ENCODE assay signal across 8 cellular contexts in genomic region chr2:118003396-118003824, GRCh38. TPM values are rescaled to one million over a fixed set of nuclear protein-coding genes. Genes with fewer than 3 reads are reported as not detected.
DNase-seq lines count a peak whose midpoint lies in the region; ATAC-seq and TF ChIP-seq lines count a peak whose summit lies in the region.

No MANE protein-coding gene starts in this region.

- intact Hi-C loops in posterior vena cava (cut with DNase I): loop anchor here in 1 of 2 donors (5.0 kb wide), 1 partner anchor 166 kb away; no protein-coding TSS in a partner anchor

- DNase-seq in GDM1 (lab: John Stamatoyannopoulos, UW) (peak; percentile 44), HPDE6-E6E7 (ENCODE audit: extremely low spot score) (peak; percentile 34), NCI-H748 treated with DMSO at 0.1 percent for 48 hours (lab: John Stamatoyannopoulos, UW) (peak; percentile 18), epithelial cell of proximal tubule (ENCODE audit: low read depth) (peak; percentile 35), myocyte (ENCODE audit: low read depth) (peak; percentile 74), posterior vena cava (ENCODE audit: low spot score) (no peak)
- DNase-seq in activated CD4-positive, alpha-beta T cell treated with anti-CD3 and anti-CD28 coated beads, Interleukin-2, amount 50 U/mL, for 48 hours: peak; percentile 13 to 34

- H3K4me3 ChIP-seq in epithelial cell of proximal tubule (ENCODE audit: low read depth, low read length): no peak overlapping the region

- peak; percentile 99 for ATAC-seq in GM21526 (IDR thresholded peaks at IDR 0.05; ENCODE audit: low FRiP score, unreplicated experiment)

- peak; percentile 90 for TF ChIP-seq CTCF in epithelial cell of proximal tubule (conservative IDR thresholded peaks at IDR 0.05; ENCODE audit: low read depth, low read length)

RNA-seq across cellular contexts. Expression of gene CCDC93, which starts 10.5 kb away (rescaled TPM):
- total RNA-seq in epithelial cell of proximal tubule (9.9 and 13.2 TPM in 2 replicates), myocyte (16.2 and 17.4 TPM in 2 replicates), posterior vena cava (10 to 100 TPM; 24.7 to 28.1 TPM)
- polyA plus RNA-seq in myocyte (2012): 16.0 TPM
